ENCODE assay signal across 1 cellular context in the genomic region with DNA sequence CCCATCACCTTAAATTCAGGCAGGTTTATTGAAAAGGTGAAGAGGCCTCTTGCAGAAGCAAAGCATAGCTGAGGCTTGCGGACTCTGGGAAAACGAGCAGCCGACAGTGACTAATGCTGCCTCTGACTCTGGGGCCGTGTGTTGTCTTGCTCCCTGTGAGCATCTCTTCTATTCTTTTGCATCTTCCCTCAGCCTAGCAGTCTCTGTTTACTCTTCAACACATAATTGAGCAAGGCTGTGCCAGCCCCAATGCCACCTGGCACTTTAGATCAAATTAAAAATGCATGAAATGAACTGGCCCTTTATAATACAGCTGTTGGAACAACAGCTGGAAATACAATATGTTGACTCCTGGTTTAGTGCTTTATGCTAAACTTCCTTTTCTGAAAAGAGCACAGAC.
TF ChIP-seq lines count a peak whose summit lies in the region.

No MANE protein-coding gene starts in this region.

TF ChIP-seq in IMR-90, 13 proteins besides CTCF, POLR2A, EP300 and RAD21:
- TF ChIP-seq BHLHE40 (IDR thresholded peaks at IDR 0.05; ENCODE audit: low read depth, low read length) (no peak), CHD1 (IDR thresholded peaks at IDR 0.05; ENCODE audit: low read depth, low read length) (no peak), RCOR1 (IDR thresholded peaks at IDR 0.05; ENCODE audit: insufficient replicate concordance, low read length) (no peak), SMC3 (IDR thresholded peaks at IDR 0.05; ENCODE audit: low read depth, low read length) (no peak), USF2 (IDR thresholded peaks at IDR 0.05; ENCODE audit: low read depth, low read length) (no peak), MAZ (IDR thresholded peaks at IDR 0.05; ENCODE audit: borderline replicate concordance, low read depth, low read length) (no peak), CEBPB (IDR thresholded peaks at IDR 0.05; ENCODE audit: low read depth, low read length) (no peak), RFX5 (IDR thresholded peaks at IDR 0.05; ENCODE audit: low read depth, low read length) (no peak), FOS (IDR thresholded peaks at IDR 0.05; ENCODE audit: low read depth, low read length) (no peak), MXI1 (IDR thresholded peaks at IDR 0.05; ENCODE audit: borderline replicate concordance, low read depth, low read length) (no peak), ELK1 (IDR thresholded peaks at IDR 0.05; ENCODE audit: borderline replicate concordance, low read depth, low read length) (no peak), MAFK (IDR thresholded peaks at IDR 0.05; ENCODE audit: low read depth, low read length) (no peak), NFE2L2 (IDR thresholded peaks at IDR 0.05; ENCODE audit: low read depth, low read length) (no peak)
